ENCODE assay signal across 29 cellular contexts in genomic region chr7:96233528-96234154, GRCh38.
"Had no signal": no experiment of that assay in that cellular context is flagged by ENCODE, and none has a peak within 500 bp of the region (broad histone marks: within the 10 kb centered on the region; RNA-seq: fewer than 3 reads in every experiment).

No MANE protein-coding gene starts in this region.

- H3K9me3 Mint-ChIP-seq: activated T-cell treated with anti-CD3 and anti-CD28 coated beads, Interleukin-2, amount 50 U/mL, for 24 hours; effector memory CD8-positive, alpha-beta T cell had no signal

- ATAC-seq: activated CD4-positive, CD25-positive, alpha-beta regulatory T cell treated with anti-CD3 and anti-CD28 coated beads, Interleukin-2, amount 50 U/mL, for 24 hours; activated T-helper 17 cell treated with anti-CD3 and anti-CD28 coated beads, Interleukin-2, amount 50 U/mL, for 72 hours; body of pancreas; effector memory CD8-positive, alpha-beta T cell; foreskin keratinocyte; gastroesophageal sphincter; T-helper 17 cell had no signal

- H3K4me3 ChIP-seq: body of pancreas, esophagus muscularis mucosa, gastroesophageal sphincter had no signal

- DNase-seq: activated B cell treated with CpG ODN at 0.5 μM for 24 hours; activated CD4-positive, alpha-beta memory T cell treated with anti-CD3 and anti-CD28 coated beads, Interleukin-2, amount 10 ng/mL, durations not matched to agents 7 days and 5 days; activated CD4-positive, alpha-beta T cell treated with anti-CD3 and anti-CD28 coated beads, Interleukin-2, amount 10 ng/mL, durations not matched to agents 24 days and 14 days; activated CD8-positive, alpha-beta memory T cell treated with anti-CD3 and anti-CD28 coated beads, Interleukin-2, amount 50 U/mL, for 48 hours; activated effector memory CD4-positive, alpha-beta T cell treated with Interleukin-2 at 50 U/mL for 16 hours; activated gamma-delta T cell treated with Interleukin-2 at 50 U/mL for 16 hours; activated naive CD4-positive, alpha-beta T cell treated with anti-CD3 and anti-CD28 coated beads, Interleukin-2, amount 50 U/mL, for 16 hours; activated naive CD4-positive, alpha-beta T cell treated with Interleukin-2 at 50 U/mL for 16 hours; activated T-cell treated with anti-CD3 and anti-CD28 coated beads for 4 hours; activated T-cell treated with anti-CD3 and anti-CD28 coated beads, Interleukin-2, amount 50 U/mL, for 24 hours; aorta; body of pancreas; caudate nucleus; cortex of kidney; dermis blood vessel endothelial cell; effector CD4-positive, alpha-beta T cell; effector memory CD8-positive, alpha-beta T cell; erythroblast; foreskin keratinocyte; T-helper 1 cell; T-helper 17 cell; T1000; WERI-Rb-1 had no signal

- H3K27me3 Mint-ChIP-seq: activated B cell treated with CpG ODN at 0.5 μM for 24 hours; activated CD4-positive, alpha-beta memory T cell treated with anti-CD3 and anti-CD28 coated beads, Interleukin-2, amount 10 ng/mL, durations not matched to agents 7 days and 5 days; activated CD4-positive, alpha-beta T cell treated with anti-CD3 and anti-CD28 coated beads, Interleukin-2, amount 10 ng/mL, durations not matched to agents 24 days and 14 days; activated naive CD8-positive, alpha-beta T cell; activated T-cell treated with anti-CD3 and anti-CD28 coated beads, Interleukin-2, amount 50 U/mL, for 24 hours; activated T-helper 17 cell treated with anti-CD3 and anti-CD28 coated beads, Interleukin-2, amount 50 U/mL, for 72 hours; effector memory CD8-positive, alpha-beta T cell; T-helper 17 cell had no signal

- H3K27me3 ChIP-seq: body of pancreas, esophagus muscularis mucosa, foreskin keratinocyte, gastroesophageal sphincter had no signal

- H3K4me1 Mint-ChIP-seq: activated CD4-positive, alpha-beta memory T cell treated with anti-CD3 and anti-CD28 coated beads, Interleukin-2, amount 10 ng/mL, durations not matched to agents 7 days and 5 days had no signal

- H3K4me3 Mint-ChIP-seq: activated B cell treated with CpG ODN at 0.5 μM for 24 hours; activated CD4-positive, alpha-beta memory T cell treated with anti-CD3 and anti-CD28 coated beads, Interleukin-2, amount 10 ng/mL, durations not matched to agents 7 days and 5 days; activated CD4-positive, alpha-beta T cell treated with anti-CD3 and anti-CD28 coated beads, Interleukin-2, amount 10 ng/mL, durations not matched to agents 24 days and 14 days; activated naive CD8-positive, alpha-beta T cell; activated T-cell treated with anti-CD3 and anti-CD28 coated beads, Interleukin-2, amount 50 U/mL, for 24 hours; activated T-helper 17 cell treated with anti-CD3 and anti-CD28 coated beads, Interleukin-2, amount 50 U/mL, for 72 hours; effector memory CD8-positive, alpha-beta T cell; T-helper 17 cell; T-helper 2 cell treated with Interferon-gamma antibody and Interleukin-4, amounts not matched to agents 5 μg/mL and 100 μg/mL, for 36 hours had no signal

- H3K27ac ChIP-seq: body of pancreas, esophagus muscularis mucosa, foreskin keratinocyte, gastroesophageal sphincter, WERI-Rb-1 had no signal

- H3K9me3 ChIP-seq: body of pancreas, esophagus muscularis mucosa, gastroesophageal sphincter had no signal
